In the genomic region with DNA sequence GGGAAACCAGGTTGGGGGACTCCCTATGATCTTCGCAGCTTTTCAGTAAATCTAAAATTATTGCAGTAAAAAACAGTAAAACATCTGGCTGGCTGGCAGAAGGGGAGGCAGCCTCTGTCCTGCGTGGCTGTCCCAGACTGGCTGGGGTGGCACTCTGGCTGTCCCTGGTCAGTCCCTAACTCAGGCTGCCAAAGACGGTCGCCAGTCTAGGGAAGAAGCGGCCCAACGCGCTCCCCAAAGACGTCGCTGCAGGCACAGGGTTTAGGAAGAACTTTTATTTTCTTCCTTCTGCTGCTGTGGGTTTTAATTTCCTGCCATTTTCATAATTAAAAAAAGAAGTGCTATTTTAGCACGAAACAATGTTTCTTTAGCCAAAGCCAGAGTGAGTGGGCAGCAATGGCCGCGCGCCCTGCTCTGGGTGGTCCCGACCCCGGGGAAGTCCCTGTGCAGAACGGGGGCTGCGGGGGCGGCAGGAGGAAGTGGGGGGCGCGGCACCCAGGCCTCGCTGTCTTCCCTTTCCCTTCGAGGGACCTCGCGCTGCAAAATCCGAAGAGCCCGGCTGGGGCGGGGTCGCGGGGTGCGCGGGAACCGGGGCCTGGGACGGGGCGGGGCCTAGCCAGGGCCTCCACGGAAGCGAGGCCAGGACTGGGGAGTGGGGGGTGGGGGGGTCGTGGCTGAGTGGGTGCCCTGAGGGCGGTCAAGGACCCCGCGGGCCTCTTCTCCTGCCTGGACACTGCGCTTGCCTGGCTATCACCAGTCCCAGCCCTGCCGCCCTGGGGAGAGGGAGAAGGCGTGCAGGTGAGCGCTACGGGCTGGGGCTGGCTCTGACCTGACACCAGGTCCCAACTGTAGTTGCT, we compare ENCODE assay signal across 1 cellular context.
TF ChIP-seq lines count a peak whose summit lies in the region.

No MANE protein-coding gene starts in this region.

TF ChIP-seq in GM12878, 131 proteins besides CTCF, POLR2A, EP300 and RAD21:
- TF ChIP-seq GABPA (IDR thresholded peaks at IDR 0.05; ENCODE audit: low read depth): no peak
- no peak for TF ChIP-seq DPF2 (IDR thresholded peaks at IDR 0.05)
- TF ChIP-seq MEF2A (IDR thresholded peaks at IDR 0.05; ENCODE audit: insufficient read depth, low read depth, low read length): no peak
- no peak for TF ChIP-seq FOXM1 (IDR thresholded peaks at IDR 0.05; ENCODE audit: low read depth, low read length)
- TF ChIP-seq EGR1 (IDR thresholded peaks at IDR 0.05; ENCODE audit: borderline replicate concordance in 1 of 2, low read depth in 2 of 2, low read length in 2 of 2): peak in 1 of 2 experiments; percentile 87; a peak in 2 of 3 replicates
- no peak for TF ChIP-seq PAX5 (IDR thresholded peaks at IDR 0.05; ENCODE audit: borderline replicate concordance, low read depth, low read length)
- TF ChIP-seq ZNF592 (IDR thresholded peaks at IDR 0.05): no peak
- no peak for TF ChIP-seq IRF4 (IDR thresholded peaks at IDR 0.05; ENCODE audit: low read depth, low read length)
- TF ChIP-seq ASH2L (IDR thresholded peaks at IDR 0.05; ENCODE audit: borderline replicate concordance, low read depth): no peak
- no peak for TF ChIP-seq LARP7 (IDR thresholded peaks at IDR 0.05)
- no peak for TF ChIP-seq NFYA (IDR thresholded peaks at IDR 0.05; ENCODE audit: borderline replicate concordance, low read depth, low read length)
- no peak for TF ChIP-seq NRF1 (conservative IDR thresholded peaks at IDR 0.05; ENCODE audit: low read depth, low read length)
- peak; percentile 41; the same call in 1 of the 2 replicates for TF ChIP-seq YY1 (IDR thresholded peaks at IDR 0.05; ENCODE audit: low read depth, low read length)
- TF ChIP-seq, protein P1, sequence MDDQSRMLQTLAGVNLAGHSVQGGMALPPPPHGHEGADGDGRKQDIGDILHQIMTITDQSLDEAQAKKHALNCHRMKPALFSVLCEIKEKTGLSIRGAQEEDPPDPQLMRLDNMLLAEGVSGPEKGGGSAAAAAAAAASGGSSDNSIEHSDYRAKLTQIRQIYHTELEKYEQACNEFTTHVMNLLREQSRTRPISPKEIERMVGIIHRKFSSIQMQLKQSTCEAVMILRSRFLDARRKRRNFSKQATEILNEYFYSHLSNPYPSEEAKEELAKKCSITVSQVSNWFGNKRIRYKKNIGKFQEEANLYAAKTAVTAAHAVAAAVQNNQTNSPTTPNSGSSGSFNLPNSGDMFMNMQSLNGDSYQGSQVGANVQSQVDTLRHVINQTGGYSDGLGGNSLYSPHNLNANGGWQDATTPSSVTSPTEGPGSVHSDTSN (IDR thresholded peaks at IDR 0.05; ENCODE audit: insufficient replicate concordance, low read depth, low read length): no peak
